Comparison of ENCODE assay signal across 1 cellular context in the genomic region with DNA sequence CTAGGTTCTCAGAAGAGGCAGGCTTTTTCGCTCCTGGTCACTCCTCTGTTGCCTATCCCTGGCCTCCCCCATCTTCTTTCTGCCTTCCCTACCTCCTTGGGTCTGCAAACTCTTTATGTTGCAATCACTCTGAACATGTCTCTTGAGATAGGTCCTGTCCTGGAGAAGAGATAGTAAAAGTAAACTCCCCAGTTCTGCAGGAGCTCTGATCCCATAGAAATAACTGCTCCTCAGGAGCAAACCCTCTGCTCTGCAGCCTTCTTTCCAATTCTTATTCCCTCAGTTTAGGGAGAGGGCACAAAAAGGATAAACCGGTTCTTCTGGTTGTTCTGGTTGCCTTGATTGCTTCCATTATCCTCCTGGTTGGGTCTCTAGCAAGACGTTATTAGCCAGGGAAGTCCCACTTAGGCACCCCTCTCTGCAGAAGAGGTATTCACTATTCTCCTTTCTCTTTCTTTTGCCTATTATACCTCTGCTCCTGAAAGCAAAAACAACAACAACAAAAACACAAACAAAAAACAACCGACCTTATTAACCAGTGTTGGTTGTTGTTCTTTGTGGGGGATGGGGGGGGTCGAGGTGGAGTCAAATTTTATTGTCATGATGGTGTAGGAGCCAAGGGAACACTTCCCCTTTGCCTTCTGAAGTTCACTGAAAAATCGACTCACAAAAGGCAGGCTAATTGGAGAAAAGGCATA.
TF ChIP-seq lines count a peak whose summit lies in the region.

No MANE protein-coding gene starts in this region.

TF ChIP-seq in K562, 482 proteins besides CTCF, POLR2A, EP300 and RAD21:
- TF ChIP-seq CEBPG (CRISPR knock-in tag; IDR thresholded peaks at IDR 0.05) (peak; percentile 68), CEBPG (tag; conservative IDR thresholded peaks at IDR 0.05 in 1 of 2, IDR thresholded peaks at IDR 0.05 in 1 of 2) (peak; percentile 74 to 92), SPI1 (IDR thresholded peaks at IDR 0.05; ENCODE audit: borderline replicate concordance, low read depth, low read length) (peak; percentile 74), ARID1B (IDR thresholded peaks at IDR 0.05) (peak; percentile 27; the same call in 1 of the 2 replicates), MTA1 (IDR thresholded peaks at IDR 0.05; ENCODE audit: borderline replicate concordance) (0 out of 2 replicates have a peak, but pooled peaks have one; percentile 19), TAL1 (IDR thresholded peaks at IDR 0.05) (peak; percentile 29; the same call in 1 of the 2 replicates), FOXM1 (IDR thresholded peaks at IDR 0.05; ENCODE audit: low read depth) (no peak), FOXM1 (CRISPR knock-in tag; IDR thresholded peaks at IDR 0.05; ENCODE audit: low read depth) (no peak), CBFA2T3 (IDR thresholded peaks at IDR 0.05) (peak; percentile 65), NCOR1 (IDR thresholded peaks at IDR 0.05) (0 out of 2 replicates have a peak, but pooled peaks have one; percentile 23), MAZ (CRISPR knock-in tag; conservative IDR thresholded peaks at IDR 0.05 in 1 of 2, IDR thresholded peaks at IDR 0.05 in 1 of 2) (peak in 1 of 2 experiments; percentile 47; a peak in 1 of 4 replicates), CBFA2T2 (conservative IDR thresholded peaks at IDR 0.05) (peak; percentile 34; the same call in 1 of the 2 replicates), RCOR1 (IDR thresholded peaks at IDR 0.05; ENCODE audit: borderline replicate concordance in 1 of 2, low read depth in 2 of 2, low read length in 2 of 2) (peak in 1 of 2 experiments; percentile 29; a peak in 1 of 4 replicates), TCF3 (CRISPR knock-in tag; IDR thresholded peaks at IDR 0.05) (peak; percentile 47), CEBPB (tag; IDR thresholded peaks at IDR 0.05) (peak; percentile 93), SOX6 (IDR thresholded peaks at IDR 0.05) (no peak), ZNF175 (CRISPR knock-in tag; IDR thresholded peaks at IDR 0.05; ENCODE audit: low read depth) (peak; percentile 14; the same call in 1 of the 2 replicates), SP1 (CRISPR knock-in tag; IDR thresholded peaks at IDR 0.05) (no peak), FOXP1 (CRISPR knock-in tag; IDR thresholded peaks at IDR 0.05) (peak; percentile 57; the same call in 1 of the 2 replicates)
- TF ChIP-seq, protein P1, sequence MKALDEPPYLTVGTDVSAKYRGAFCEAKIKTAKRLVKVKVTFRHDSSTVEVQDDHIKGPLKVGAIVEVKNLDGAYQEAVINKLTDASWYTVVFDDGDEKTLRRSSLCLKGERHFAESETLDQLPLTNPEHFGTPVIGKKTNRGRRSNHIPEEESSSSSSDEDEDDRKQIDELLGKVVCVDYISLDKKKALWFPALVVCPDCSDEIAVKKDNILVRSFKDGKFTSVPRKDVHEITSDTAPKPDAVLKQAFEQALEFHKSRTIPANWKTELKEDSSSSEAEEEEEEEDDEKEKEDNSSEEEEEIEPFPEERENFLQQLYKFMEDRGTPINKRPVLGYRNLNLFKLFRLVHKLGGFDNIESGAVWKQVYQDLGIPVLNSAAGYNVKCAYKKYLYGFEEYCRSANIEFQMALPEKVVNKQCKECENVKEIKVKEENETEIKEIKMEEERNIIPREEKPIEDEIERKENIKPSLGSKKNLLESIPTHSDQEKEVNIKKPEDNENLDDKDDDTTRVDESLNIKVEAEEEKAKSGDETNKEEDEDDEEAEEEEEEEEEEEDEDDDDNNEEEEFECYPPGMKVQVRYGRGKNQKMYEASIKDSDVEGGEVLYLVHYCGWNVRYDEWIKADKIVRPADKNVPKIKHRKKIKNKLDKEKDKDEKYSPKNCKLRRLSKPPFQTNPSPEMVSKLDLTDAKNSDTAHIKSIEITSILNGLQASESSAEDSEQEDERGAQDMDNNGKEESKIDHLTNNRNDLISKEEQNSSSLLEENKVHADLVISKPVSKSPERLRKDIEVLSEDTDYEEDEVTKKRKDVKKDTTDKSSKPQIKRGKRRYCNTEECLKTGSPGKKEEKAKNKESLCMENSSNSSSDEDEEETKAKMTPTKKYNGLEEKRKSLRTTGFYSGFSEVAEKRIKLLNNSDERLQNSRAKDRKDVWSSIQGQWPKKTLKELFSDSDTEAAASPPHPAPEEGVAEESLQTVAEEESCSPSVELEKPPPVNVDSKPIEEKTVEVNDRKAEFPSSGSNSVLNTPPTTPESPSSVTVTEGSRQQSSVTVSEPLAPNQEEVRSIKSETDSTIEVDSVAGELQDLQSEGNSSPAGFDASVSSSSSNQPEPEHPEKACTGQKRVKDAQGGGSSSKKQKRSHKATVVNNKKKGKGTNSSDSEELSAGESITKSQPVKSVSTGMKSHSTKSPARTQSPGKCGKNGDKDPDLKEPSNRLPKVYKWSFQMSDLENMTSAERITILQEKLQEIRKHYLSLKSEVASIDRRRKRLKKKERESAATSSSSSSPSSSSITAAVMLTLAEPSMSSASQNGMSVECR (CRISPR knock-in tag; IDR thresholded peaks at IDR 0.05) = no peak
- TF ChIP-seq, protein P2, sequence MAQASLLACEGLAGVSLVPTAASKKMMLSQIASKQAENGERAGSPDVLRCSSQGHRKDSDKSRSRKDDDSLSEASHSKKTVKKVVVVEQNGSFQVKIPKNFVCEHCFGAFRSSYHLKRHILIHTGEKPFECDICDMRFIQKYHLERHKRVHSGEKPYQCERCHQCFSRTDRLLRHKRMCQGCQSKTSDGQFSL (CRISPR knock-in tag; IDR thresholded peaks at IDR 0.05) = no peak
- TF ChIP-seq, protein P2 (tag; IDR thresholded peaks at IDR 0.05) = 0 out of 4 replicates have a peak, but pooled peaks of 1 of the 2 experiments have one; percentile 20
- TF ChIP-seq, protein P3, sequence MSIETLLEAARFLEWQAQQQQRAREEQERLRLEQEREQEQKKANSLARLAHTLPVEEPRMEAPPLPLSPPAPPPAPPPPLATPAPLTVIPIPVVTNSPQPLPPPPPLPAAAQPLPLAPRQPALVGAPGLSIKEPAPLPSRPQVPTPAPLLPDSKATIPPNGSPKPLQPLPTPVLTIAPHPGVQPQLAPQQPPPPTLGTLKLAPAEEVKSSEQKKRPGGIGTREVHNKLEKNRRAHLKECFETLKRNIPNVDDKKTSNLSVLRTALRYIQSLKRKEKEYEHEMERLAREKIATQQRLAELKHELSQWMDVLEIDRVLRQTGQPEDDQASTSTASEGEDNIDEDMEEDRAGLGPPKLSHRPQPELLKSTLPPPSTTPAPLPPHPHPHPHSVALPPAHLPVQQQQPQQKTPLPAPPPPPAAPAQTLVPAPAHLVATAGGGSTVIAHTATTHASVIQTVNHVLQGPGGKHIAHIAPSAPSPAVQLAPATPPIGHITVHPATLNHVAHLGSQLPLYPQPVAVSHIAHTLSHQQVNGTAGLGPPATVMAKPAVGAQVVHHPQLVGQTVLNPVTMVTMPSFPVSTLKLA (conservative IDR thresholded peaks at IDR 0.05) = no peak
- TF ChIP-seq, protein P4, sequence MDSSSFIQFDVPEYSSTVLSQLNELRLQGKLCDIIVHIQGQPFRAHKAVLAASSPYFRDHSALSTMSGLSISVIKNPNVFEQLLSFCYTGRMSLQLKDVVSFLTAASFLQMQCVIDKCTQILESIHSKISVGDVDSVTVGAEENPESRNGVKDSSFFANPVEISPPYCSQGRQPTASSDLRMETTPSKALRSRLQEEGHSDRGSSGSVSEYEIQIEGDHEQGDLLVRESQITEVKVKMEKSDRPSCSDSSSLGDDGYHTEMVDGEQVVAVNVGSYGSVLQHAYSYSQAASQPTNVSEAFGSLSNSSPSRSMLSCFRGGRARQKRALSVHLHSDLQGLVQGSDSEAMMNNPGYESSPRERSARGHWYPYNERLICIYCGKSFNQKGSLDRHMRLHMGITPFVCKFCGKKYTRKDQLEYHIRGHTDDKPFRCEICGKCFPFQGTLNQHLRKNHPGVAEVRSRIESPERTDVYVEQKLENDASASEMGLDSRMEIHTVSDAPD (CRISPR knock-in tag; IDR thresholded peaks at IDR 0.05) = no peak
- TF ChIP-seq, protein P5, sequence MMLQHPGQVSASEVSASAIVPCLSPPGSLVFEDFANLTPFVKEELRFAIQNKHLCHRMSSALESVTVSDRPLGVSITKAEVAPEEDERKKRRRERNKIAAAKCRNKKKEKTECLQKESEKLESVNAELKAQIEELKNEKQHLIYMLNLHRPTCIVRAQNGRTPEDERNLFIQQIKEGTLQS (IDR thresholded peaks at IDR 0.05) = 0 out of 2 replicates have a peak, but pooled peaks have one; percentile 18
- TF ChIP-seq, protein P5 (CRISPR knock-in tag; conservative IDR thresholded peaks at IDR 0.05) = no peak
- TF ChIP-seq, protein P6, sequence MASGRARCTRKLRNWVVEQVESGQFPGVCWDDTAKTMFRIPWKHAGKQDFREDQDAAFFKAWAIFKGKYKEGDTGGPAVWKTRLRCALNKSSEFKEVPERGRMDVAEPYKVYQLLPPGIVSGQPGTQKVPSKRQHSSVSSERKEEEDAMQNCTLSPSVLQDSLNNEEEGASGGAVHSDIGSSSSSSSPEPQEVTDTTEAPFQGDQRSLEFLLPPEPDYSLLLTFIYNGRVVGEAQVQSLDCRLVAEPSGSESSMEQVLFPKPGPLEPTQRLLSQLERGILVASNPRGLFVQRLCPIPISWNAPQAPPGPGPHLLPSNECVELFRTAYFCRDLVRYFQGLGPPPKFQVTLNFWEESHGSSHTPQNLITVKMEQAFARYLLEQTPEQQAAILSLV (tag; IDR thresholded peaks at IDR 0.05) = no peak
- TF ChIP-seq, protein P7, sequence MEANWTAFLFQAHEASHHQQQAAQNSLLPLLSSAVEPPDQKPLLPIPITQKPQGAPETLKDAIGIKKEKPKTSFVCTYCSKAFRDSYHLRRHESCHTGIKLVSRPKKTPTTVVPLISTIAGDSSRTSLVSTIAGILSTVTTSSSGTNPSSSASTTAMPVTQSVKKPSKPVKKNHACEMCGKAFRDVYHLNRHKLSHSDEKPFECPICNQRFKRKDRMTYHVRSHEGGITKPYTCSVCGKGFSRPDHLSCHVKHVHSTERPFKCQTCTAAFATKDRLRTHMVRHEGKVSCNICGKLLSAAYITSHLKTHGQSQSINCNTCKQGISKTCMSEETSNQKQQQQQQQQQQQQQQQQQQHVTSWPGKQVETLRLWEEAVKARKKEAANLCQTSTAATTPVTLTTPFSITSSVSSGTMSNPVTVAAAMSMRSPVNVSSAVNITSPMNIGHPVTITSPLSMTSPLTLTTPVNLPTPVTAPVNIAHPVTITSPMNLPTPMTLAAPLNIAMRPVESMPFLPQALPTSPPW (CRISPR knock-in tag; IDR thresholded peaks at IDR 0.05) = peak; percentile 48
